1 cellular context compared by ENCODE assay signal in the genomic region with DNA sequence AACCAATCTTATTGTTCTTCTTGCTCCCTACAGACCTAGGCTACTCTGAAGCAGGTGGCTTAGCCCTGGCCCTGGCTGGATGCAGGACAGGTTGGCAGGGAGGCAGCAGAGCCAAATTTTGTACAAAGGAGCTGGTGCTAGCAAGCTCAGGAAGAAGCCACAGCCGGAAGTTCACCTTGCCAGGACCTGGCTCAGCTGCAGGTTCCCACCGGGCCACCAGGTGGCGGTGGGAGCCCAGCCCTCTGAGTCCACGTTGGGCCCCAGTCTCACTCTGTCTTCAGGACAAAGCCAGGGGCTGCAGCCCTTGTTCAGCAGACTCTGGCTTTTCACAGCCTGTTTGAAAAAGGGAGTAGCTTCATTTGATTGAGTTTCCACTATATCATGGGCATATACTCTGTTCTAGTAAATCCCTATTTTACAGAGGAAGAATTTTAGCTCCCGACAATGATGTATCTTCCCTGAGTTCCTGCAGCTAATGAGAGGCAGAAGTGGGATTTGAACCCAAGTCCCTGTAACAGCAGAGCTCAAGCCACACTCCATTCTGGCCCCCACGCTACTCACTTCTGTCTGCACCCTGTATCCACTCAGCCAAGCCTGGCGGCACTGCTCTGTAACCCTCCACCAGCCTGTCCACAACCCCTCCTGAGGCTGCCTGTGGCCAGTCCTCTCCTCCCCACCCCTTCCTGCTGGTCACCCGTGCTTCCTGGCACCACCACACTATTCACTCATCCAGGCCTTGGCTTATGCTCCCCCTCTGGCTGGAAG.
TF ChIP-seq lines count a peak whose summit lies in the region.

No MANE protein-coding gene starts in this region.

TF ChIP-seq in GM12878, 131 proteins besides CTCF, POLR2A, EP300 and RAD21 (continued from another document):
- TF ChIP-seq EED (IDR thresholded peaks at IDR 0.05; ENCODE audit: low read depth) (no peak), SRF (IDR thresholded peaks at IDR 0.05; ENCODE audit: low read depth in 2 of 2, low read length in 2 of 2) (peak in 1 of 2 experiments; percentile 21; a peak in 1 of 4 replicates), IKZF2 (IDR thresholded peaks at IDR 0.05) (no peak), SMC3 (IDR thresholded peaks at IDR 0.05; ENCODE audit: borderline replicate concordance, low read length) (peak; percentile 100), RB1 (IDR thresholded peaks at IDR 0.05; ENCODE audit: borderline replicate concordance) (no peak; the same call in 1 of the 2 replicates), IRF4 (IDR thresholded peaks at IDR 0.05; ENCODE audit: low read depth, low read length) (no peak), STAT1 (conservative IDR thresholded peaks at IDR 0.05) (no peak), HDAC6 (IDR thresholded peaks at IDR 0.05; ENCODE audit: unreplicated experiment) (no peak), NRF1 (conservative IDR thresholded peaks at IDR 0.05; ENCODE audit: low read depth, low read length) (no peak), TAF1 (IDR thresholded peaks at IDR 0.05; ENCODE audit: borderline replicate concordance, low read depth, low read length) (no peak; the same call in 1 of the 2 replicates), KAT2A (conservative IDR thresholded peaks at IDR 0.05; ENCODE audit: control insufficient read depth, low read depth, low read length) (no peak), FOXM1 (IDR thresholded peaks at IDR 0.05; ENCODE audit: low read depth, low read length) (no peak), ETV6 (conservative IDR thresholded peaks at IDR 0.05 in 1 of 2, IDR thresholded peaks at IDR 0.05 in 1 of 2; ENCODE audit: borderline replicate concordance in 1 of 2, low read depth in 1 of 2) (no peak), GABPA (IDR thresholded peaks at IDR 0.05; ENCODE audit: low read depth) (no peak), NFYA (IDR thresholded peaks at IDR 0.05; ENCODE audit: borderline replicate concordance, low read depth, low read length) (no peak), BCL11A (IDR thresholded peaks at IDR 0.05; ENCODE audit: low read depth, low read length) (no peak), SUZ12 (IDR thresholded peaks at IDR 0.05; ENCODE audit: unreplicated experiment) (no peak), ZNF24 (IDR thresholded peaks at IDR 0.05) (0 out of 2 replicates have a peak, but pooled peaks have one; percentile 21), CREM (IDR thresholded peaks at IDR 0.05; ENCODE audit: low read depth) (no peak), SP1 (IDR thresholded peaks at IDR 0.05; ENCODE audit: low read depth, low read length) (peak; percentile 12), CBFB (IDR thresholded peaks at IDR 0.05; ENCODE audit: low read depth) (no peak), ZNF217 (IDR thresholded peaks at IDR 0.05) (no peak), PAX5 (IDR thresholded peaks at IDR 0.05; ENCODE audit: borderline replicate concordance, low read depth, low read length) (no peak), SMARCA5 (IDR thresholded peaks at IDR 0.05) (peak; percentile 67; the same call in 1 of the 2 replicates), NFXL1 (IDR thresholded peaks at IDR 0.05; ENCODE audit: borderline replicate concordance) (no peak), ZNF274 (IDR thresholded peaks at IDR 0.05; ENCODE audit: insufficient read depth, insufficient read length) (no peak), CHD1 (IDR thresholded peaks at IDR 0.05; ENCODE audit: low read depth, low read length) (no peak), RCOR1 (conservative IDR thresholded peaks at IDR 0.05; ENCODE audit: low read depth, low read length) (no peak), CEBPB (IDR thresholded peaks at IDR 0.05; ENCODE audit: borderline replicate concordance in 1 of 2, low read depth in 2 of 2, low read length in 2 of 2) (no peak), SPI1 (IDR thresholded peaks at IDR 0.05; ENCODE audit: borderline replicate concordance, insufficient read depth, low read depth, low read length) (no peak), SIX5 (IDR thresholded peaks at IDR 0.05; ENCODE audit: low read depth, low read length, severe bottlenecking) (no peak), MYC (IDR thresholded peaks at IDR 0.05; ENCODE audit: insufficient read depth, insufficient read length, insufficient replicate concordance, low read length, severe bottlenecking) (no peak), NR2F1 (conservative IDR thresholded peaks at IDR 0.05) (no peak; the same call in 1 of the 2 replicates)
- TF ChIP-seq, protein P1, sequence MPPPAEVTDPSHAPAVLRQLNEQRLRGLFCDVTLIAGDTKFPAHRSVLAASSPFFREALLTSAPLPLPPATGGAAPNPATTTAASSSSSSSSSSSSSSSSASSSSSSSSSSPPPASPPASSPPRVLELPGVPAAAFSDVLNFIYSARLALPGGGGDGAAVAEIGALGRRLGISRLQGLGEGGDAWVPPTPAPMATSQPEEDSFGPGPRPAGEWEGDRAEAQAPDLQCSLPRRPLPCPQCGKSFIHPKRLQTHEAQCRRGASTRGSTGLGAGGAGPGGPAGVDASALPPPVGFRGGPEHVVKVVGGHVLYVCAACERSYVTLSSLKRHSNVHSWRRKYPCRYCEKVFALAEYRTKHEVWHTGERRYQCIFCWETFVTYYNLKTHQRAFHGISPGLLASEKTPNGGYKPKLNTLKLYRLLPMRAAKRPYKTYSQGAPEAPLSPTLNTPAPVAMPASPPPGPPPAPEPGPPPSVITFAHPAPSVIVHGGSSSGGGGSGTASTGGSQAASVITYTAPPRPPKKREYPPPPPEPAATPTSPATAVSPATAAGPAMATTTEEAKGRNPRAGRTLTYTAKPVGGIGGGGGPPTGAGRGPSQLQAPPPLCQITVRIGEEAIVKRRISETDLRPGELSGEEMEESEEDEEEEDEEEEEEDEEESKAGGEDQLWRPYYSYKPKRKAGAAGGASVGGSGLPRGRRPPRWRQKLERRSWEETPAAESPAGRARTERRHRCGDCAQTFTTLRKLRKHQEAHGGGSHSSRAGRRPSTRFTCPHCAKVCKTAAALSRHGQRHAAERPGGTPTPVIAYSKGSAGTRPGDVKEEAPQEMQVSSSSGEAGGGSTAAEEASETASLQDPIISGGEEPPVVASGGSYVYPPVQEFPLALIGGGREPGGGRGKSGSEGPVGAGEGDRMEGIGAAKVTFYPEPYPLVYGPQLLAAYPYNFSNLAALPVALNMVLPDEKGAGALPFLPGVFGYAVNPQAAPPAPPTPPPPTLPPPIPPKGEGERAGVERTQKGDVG (CRISPR knock-in tag; IDR thresholded peaks at IDR 0.05) = no peak
- TF ChIP-seq, protein P2, sequence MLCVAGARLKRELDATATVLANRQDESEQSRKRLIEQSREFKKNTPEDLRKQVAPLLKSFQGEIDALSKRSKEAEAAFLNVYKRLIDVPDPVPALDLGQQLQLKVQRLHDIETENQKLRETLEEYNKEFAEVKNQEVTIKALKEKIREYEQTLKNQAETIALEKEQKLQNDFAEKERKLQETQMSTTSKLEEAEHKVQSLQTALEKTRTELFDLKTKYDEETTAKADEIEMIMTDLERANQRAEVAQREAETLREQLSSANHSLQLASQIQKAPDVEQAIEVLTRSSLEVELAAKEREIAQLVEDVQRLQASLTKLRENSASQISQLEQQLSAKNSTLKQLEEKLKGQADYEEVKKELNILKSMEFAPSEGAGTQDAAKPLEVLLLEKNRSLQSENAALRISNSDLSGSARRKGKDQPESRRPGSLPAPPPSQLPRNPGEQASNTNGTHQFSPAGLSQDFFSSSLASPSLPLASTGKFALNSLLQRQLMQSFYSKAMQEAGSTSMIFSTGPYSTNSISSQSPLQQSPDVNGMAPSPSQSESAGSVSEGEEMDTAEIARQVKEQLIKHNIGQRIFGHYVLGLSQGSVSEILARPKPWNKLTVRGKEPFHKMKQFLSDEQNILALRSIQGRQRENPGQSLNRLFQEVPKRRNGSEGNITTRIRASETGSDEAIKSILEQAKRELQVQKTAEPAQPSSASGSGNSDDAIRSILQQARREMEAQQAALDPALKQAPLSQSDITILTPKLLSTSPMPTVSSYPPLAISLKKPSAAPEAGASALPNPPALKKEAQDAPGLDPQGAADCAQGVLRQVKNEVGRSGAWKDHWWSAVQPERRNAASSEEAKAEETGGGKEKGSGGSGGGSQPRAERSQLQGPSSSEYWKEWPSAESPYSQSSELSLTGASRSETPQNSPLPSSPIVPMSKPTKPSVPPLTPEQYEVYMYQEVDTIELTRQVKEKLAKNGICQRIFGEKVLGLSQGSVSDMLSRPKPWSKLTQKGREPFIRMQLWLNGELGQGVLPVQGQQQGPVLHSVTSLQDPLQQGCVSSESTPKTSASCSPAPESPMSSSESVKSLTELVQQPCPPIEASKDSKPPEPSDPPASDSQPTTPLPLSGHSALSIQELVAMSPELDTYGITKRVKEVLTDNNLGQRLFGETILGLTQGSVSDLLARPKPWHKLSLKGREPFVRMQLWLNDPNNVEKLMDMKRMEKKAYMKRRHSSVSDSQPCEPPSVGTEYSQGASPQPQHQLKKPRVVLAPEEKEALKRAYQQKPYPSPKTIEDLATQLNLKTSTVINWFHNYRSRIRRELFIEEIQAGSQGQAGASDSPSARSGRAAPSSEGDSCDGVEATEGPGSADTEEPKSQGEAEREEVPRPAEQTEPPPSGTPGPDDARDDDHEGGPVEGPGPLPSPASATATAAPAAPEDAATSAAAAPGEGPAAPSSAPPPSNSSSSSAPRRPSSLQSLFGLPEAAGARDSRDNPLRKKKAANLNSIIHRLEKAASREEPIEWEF (IDR thresholded peaks at IDR 0.05; ENCODE audit: insufficient replicate concordance, low read depth, low read length) = no peak
- TF ChIP-seq, protein P3, sequence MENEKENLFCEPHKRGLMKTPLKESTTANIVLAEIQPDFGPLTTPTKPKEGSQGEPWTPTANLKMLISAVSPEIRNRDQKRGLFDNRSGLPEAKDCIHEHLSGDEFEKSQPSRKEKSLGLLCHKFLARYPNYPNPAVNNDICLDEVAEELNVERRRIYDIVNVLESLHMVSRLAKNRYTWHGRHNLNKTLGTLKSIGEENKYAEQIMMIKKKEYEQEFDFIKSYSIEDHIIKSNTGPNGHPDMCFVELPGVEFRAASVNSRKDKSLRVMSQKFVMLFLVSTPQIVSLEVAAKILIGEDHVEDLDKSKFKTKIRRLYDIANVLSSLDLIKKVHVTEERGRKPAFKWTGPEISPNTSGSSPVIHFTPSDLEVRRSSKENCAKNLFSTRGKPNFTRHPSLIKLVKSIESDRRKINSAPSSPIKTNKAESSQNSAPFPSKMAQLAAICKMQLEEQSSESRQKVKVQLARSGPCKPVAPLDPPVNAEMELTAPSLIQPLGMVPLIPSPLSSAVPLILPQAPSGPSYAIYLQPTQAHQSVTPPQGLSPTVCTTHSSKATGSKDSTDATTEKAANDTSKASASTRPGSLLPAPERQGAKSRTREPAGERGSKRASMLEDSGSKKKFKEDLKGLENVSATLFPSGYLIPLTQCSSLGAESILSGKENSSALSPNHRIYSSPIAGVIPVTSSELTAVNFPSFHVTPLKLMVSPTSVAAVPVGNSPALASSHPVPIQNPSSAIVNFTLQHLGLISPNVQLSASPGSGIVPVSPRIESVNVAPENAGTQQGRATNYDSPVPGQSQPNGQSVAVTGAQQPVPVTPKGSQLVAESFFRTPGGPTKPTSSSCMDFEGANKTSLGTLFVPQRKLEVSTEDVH (IDR thresholded peaks at IDR 0.05; ENCODE audit: low read depth, partially characterized antibody) = no peak
- TF ChIP-seq, protein P4, sequence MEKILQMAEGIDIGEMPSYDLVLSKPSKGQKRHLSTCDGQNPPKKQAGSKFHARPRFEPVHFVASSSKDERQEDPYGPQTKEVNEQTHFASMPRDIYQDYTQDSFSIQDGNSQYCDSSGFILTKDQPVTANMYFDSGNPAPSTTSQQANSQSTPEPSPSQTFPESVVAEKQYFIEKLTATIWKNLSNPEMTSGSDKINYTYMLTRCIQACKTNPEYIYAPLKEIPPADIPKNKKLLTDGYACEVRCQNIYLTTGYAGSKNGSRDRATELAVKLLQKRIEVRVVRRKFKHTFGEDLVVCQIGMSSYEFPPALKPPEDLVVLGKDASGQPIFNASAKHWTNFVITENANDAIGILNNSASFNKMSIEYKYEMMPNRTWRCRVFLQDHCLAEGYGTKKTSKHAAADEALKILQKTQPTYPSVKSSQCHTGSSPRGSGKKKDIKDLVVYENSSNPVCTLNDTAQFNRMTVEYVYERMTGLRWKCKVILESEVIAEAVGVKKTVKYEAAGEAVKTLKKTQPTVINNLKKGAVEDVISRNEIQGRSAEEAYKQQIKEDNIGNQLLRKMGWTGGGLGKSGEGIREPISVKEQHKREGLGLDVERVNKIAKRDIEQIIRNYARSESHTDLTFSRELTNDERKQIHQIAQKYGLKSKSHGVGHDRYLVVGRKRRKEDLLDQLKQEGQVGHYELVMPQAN (conservative IDR thresholded peaks at IDR 0.05) = no peak
- TF ChIP-seq, protein P5, sequence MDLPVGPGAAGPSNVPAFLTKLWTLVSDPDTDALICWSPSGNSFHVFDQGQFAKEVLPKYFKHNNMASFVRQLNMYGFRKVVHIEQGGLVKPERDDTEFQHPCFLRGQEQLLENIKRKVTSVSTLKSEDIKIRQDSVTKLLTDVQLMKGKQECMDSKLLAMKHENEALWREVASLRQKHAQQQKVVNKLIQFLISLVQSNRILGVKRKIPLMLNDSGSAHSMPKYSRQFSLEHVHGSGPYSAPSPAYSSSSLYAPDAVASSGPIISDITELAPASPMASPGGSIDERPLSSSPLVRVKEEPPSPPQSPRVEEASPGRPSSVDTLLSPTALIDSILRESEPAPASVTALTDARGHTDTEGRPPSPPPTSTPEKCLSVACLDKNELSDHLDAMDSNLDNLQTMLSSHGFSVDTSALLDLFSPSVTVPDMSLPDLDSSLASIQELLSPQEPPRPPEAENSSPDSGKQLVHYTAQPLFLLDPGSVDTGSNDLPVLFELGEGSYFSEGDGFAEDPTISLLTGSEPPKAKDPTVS (IDR thresholded peaks at IDR 0.05; ENCODE audit: low read depth, low read length) = no peak
- TF ChIP-seq, protein P6, sequence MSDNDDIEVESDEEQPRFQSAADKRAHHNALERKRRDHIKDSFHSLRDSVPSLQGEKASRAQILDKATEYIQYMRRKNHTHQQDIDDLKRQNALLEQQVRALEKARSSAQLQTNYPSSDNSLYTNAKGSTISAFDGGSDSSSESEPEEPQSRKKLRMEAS (IDR thresholded peaks at IDR 0.05; ENCODE audit: low read depth, low read length) = no peak
